In genomic region chr19:497476-497860, GRCh38 we compare ENCODE assay signal across 20 cellular contexts. TPM values are rescaled to one million over a fixed set of nuclear protein-coding genes. Genes with fewer than 3 reads are reported as not detected.
A peak's percentile ranks its signal among the peaks of the same experiment; 100 is the strongest.
DNase-seq lines count a peak whose midpoint lies in the region; ATAC-seq and TF ChIP-seq lines count a peak whose summit lies in the region.
"Had no signal": no experiment of that assay in that cellular context is flagged by ENCODE, and none has a peak within 500 bp of the region (broad histone marks: within the 10 kb centered on the region; RNA-seq: fewer than 3 reads in every experiment).

No MANE protein-coding gene starts in this region.

- no peak overlapping the region for H3K4ac ChIP-seq in H9 (ENCODE audit: low read depth, low read length)

- H2BK12ac ChIP-seq in H9 (ENCODE audit: insufficient read length, low read depth, low read length): no peak overlapping the region

- no peak for TF ChIP-seq CTCF in H9 (conservative IDR thresholded peaks at IDR 0.05)
- no peak for TF ChIP-seq CTCF in Peyer's patch (IDR thresholded peaks at IDR 0.05)
- no peak for TF ChIP-seq CTCF in smooth muscle cell (IDR thresholded peaks at IDR 0.05; ENCODE audit: borderline replicate concordance, insufficient read depth, poor library complexity, severe bottlenecking)

- H3K56ac ChIP-seq in H9 (ENCODE audit: insufficient read length, low read depth, low read length): no peak overlapping the region

- H3K9ac ChIP-seq in H9 (ENCODE audit: extremely low read depth, insufficient read length, low read length) (no peak overlapping the region), iPS-18a (ENCODE audit: low read length) (no peak overlapping the region), smooth muscle cell (ENCODE audit: low read depth) (no peak overlapping the region)

- peak overlapping the region; percentile 48 for H3K4me2 ChIP-seq in H9 (ENCODE audit: insufficient read depth, insufficient read length, low read length)
- H3K4me2 ChIP-seq in smooth muscle cell: peak overlapping the region; percentile 44

- H4K91ac ChIP-seq in H9 (ENCODE audit: insufficient read length, low read depth, low read length): no peak overlapping the region

- H3K36me3 Mint-ChIP-seq in H9 (ENCODE audit: insufficient read depth in 1 of 3, low read depth in 3 of 3): peaks cover 0 to 2% (median 0%) of the 10 kb centered on the region in 3 experiments; a peak in 2 of 7 replicates
- H3K36me3 Mint-ChIP-seq: activated CD4-positive, alpha-beta memory T cell treated with anti-CD3 and anti-CD28 coated beads for 36 hours had no signal

- H2BK15ac ChIP-seq in H9 (ENCODE audit: low read depth, low read length): no peak overlapping the region

- no peak overlapping the region for H3T11ph ChIP-seq in H9 (ENCODE audit: low read length)

- H2BK120ac ChIP-seq in H9 (ENCODE audit: low read depth, low read length, poor library complexity, severe bottlenecking): no peak overlapping the region

- no peak for ATAC-seq in HG02571 (IDR thresholded peaks at IDR 0.05; ENCODE audit: unreplicated experiment)

- H4K5ac ChIP-seq in H9 (ENCODE audit: insufficient read length, low read depth, low read length): no peak overlapping the region

- peaks cover under 1 to 15% of the 10 kb centered on the region in 2 experiments; a peak in 3 of 4 replicates for H3K4me1 Mint-ChIP-seq in H9

- DNase-seq in H9 (no peak), Peyer's patch (peak in 1 of 3 donors; percentile 53), smooth muscle cell (lab: John Stamatoyannopoulos, UW; ENCODE audit: unreplicated experiment) (no peak), kidney glomerular epithelial cell (lab: John Stamatoyannopoulos, UW) (no peak)
- DNase-seq in stimulated activated naive CD4-positive, alpha-beta T cell (lab: John Stamatoyannopoulos, UW): no peak
- DNase-seq: activated CD4-positive, alpha-beta memory T cell treated with anti-CD3 and anti-CD28 coated beads for 36 hours; activated naive CD8-positive, alpha-beta T cell treated with anti-CD3 and anti-CD28 coated beads, Interleukin-2, amount 10 ng/mL, durations not matched to agents 7 days and 5 days; activated T-cell treated with anti-CD3 and anti-CD28 coated beads, Interleukin-2, amount 50 U/mL, for 72 hours; Kasumi-1; mucosa of descending colon; NCI-H1417 treated with DMSO at 0.1 percent for 48 hours; stimulated activated CD4-positive, alpha-beta T cell treated with anti-CD3 and anti-CD28 coated beads, Interleukin-4, amount 100 ng/mL, for 24 hours had no signal

- H3K27ac Mint-ChIP-seq in H9: no peak overlapping the region
- H3K27ac Mint-ChIP-seq: activated CD4-positive, alpha-beta memory T cell treated with anti-CD3 and anti-CD28 coated beads for 36 hours; activated naive CD8-positive, alpha-beta T cell treated with anti-CD3 and anti-CD28 coated beads, Interleukin-2, amount 10 ng/mL, durations not matched to agents 7 days and 5 days; activated T-cell treated with anti-CD3 and anti-CD28 coated beads, Interleukin-2, amount 50 U/mL, for 72 hours had no signal

- H3K79me1 ChIP-seq in H9 (ENCODE audit: insufficient read depth, low read depth, low read length, poor library complexity, severe bottlenecking): no peaks in the 10 kb centered on the region

- H3K79me2 ChIP-seq in H9 (ENCODE audit: insufficient read depth, low read length) (no peaks in the 10 kb centered on the region), smooth muscle cell (ENCODE audit: low read depth) (no peaks in the 10 kb centered on the region)

- H4K20me1 ChIP-seq in H9 (ENCODE audit: control insufficient read depth, insufficient read depth, insufficient read length) (no peaks in the 10 kb centered on the region), smooth muscle cell (ENCODE audit: low read depth) (no peaks in the 10 kb centered on the region)

- H3K27me3 ChIP-seq in H9 (ENCODE audit: insufficient read depth, low read length) (peaks cover 14% of the 10 kb centered on the region; the same call in 1 of the 2 replicates), Peyer's patch (peaks cover 3 to 24% of the 10 kb centered on the region in 2 donors), iPS-18a (ENCODE audit: control insufficient read depth, insufficient read depth, low read length) (peaks cover 41% of the 10 kb centered on the region), smooth muscle cell (ENCODE audit: low read depth) (peaks cover 32% of the 10 kb centered on the region)

- H3K9me3 ChIP-seq in H9 (ENCODE audit: control insufficient read depth, low read depth, low read length) (no peaks in the 10 kb centered on the region), Peyer's patch (no peaks in the 10 kb centered on the region), iPS-18a (ENCODE audit: control insufficient read depth, low read depth, low read length) (no peaks in the 10 kb centered on the region), smooth muscle cell (replicated peaks; ENCODE audit: low read depth) (no peaks in the 10 kb centered on the region)
- H3K9me3 ChIP-seq: heart left ventricle, mucosa of descending colon had no signal

- no peak overlapping the region for H2BK5ac ChIP-seq in H9 (ENCODE audit: insufficient read length, low read length)

- H3K4me3 ChIP-seq in Peyer's patch (peak overlapping the region in 3 of 4 donors; percentile 2 to 35 (median 14)), iPS-18a (ENCODE audit: low read length) (peak overlapping the region; percentile 42), smooth muscle cell (no peak overlapping the region)
- H3K4me3 ChIP-seq: mucosa of descending colon had no signal

- H3K27me3 Mint-ChIP-seq in H9 (ENCODE audit: low read depth): peaks cover 58% of the 10 kb centered on the region

- H3K27ac ChIP-seq in H9 (ENCODE audit: insufficient read length, low read depth, low read length): no peak overlapping the region
- no peak overlapping the region for H3K27ac ChIP-seq in Peyer's patch
- no peak overlapping the region for H3K27ac ChIP-seq in iPS-18a (ENCODE audit: low read length)
- H3K27ac ChIP-seq in smooth muscle cell (ENCODE audit: low read depth): no peak overlapping the region
- H3K27ac ChIP-seq: BLaER1 treated with 17β-estradiol and CSF1 and Interleukin-3, amounts not matched to agents 10 nM and 100 nM; heart left ventricle; HL-60 had no signal

- no peak overlapping the region for H3K14ac ChIP-seq in H9 (ENCODE audit: insufficient read depth, low read length)

- peaks cover 9% of the 10 kb centered on the region for H3K23me2 ChIP-seq in H9 (ENCODE audit: insufficient read length, low read depth, low read length, poor library complexity, severe bottlenecking)

- no peak overlapping the region for H3K23ac ChIP-seq in H9 (ENCODE audit: insufficient read length, low read depth, low read length)

- H2AFZ ChIP-seq in H9 (ENCODE audit: low read length) (no peak overlapping the region), smooth muscle cell (ENCODE audit: low read depth) (no peak overlapping the region)

- WGBS in H9 (ENCODE audit: extremely low coverage, insufficient read length, low lambda C conversion rate): no CpG with 5 or more reads among the region's 37 CpGs
- WGBS in smooth muscle cell (ENCODE audit: low lambda C conversion rate): 0% methylated on average over 9 of the region's 37 CpGs

- no peak for TF ChIP-seq POLR2A in Peyer's patch (IDR thresholded peaks at IDR 0.05)

- H3K4me3 Mint-ChIP-seq in H9: peak overlapping the region; percentile 37 to 81
- H3K4me3 Mint-ChIP-seq: activated CD4-positive, alpha-beta memory T cell treated with anti-CD3 and anti-CD28 coated beads for 36 hours; activated naive CD8-positive, alpha-beta T cell treated with anti-CD3 and anti-CD28 coated beads, Interleukin-2, amount 10 ng/mL, durations not matched to agents 7 days and 5 days had no signal

- peaks cover 8 to 10% of the 10 kb centered on the region in 2 experiments for H3K9me3 Mint-ChIP-seq in H9
- H3K9me3 Mint-ChIP-seq: activated naive CD8-positive, alpha-beta T cell treated with anti-CD3 and anti-CD28 coated beads, Interleukin-2, amount 10 ng/mL, durations not matched to agents 7 days and 5 days had no signal

- H3F3A ChIP-seq in smooth muscle cell (ENCODE audit: low read depth): no peaks in the 10 kb centered on the region

- no peak overlapping the region for H3K18ac ChIP-seq in H9 (ENCODE audit: insufficient read length, low read depth, low read length)

- no peak overlapping the region for H2AK5ac ChIP-seq in H9 (ENCODE audit: insufficient read length, low read length)

- no peak overlapping the region for H4K8ac ChIP-seq in H9 (replicated peaks; ENCODE audit: insufficient read length, low read depth, low read length)

- H3K36me3 ChIP-seq in Peyer's patch (no peaks in the 10 kb centered on the region), iPS-18a (ENCODE audit: control insufficient read depth, low read depth, low read length) (no peaks in the 10 kb centered on the region), smooth muscle cell (ENCODE audit: low read depth) (no peaks in the 10 kb centered on the region)
- H3K36me3 ChIP-seq: BLaER1 treated with 17β-estradiol and CSF1 and Interleukin-3, amounts not matched to agents 10 nM and 100 nM; heart left ventricle had no signal

- no peak overlapping the region for H2BK20ac ChIP-seq in H9 (ENCODE audit: low read depth, low read length, poor library complexity, severe bottlenecking)

- H3K4me1 ChIP-seq in H9 (ENCODE audit: insufficient read depth, low read length) (no peaks in the 10 kb centered on the region), Peyer's patch (peaks cover 0 to 17% (median 4%) of the 10 kb centered on the region in 4 donors), iPS-18a (ENCODE audit: control insufficient read depth, low read depth, low read length) (no peaks in the 10 kb centered on the region), smooth muscle cell (ENCODE audit: low read depth) (no peaks in the 10 kb centered on the region)

RNA-seq across cellular contexts. Expression of gene MADCAM1, which starts 1.2 kb away (rescaled TPM):
- total RNA-seq in H9 (2021) (0.72 and 1.2 TPM in 2 replicates), Peyer's patch (10 to 100 TPM in 1 of 4 donors, 1 to 10 TPM in 3; 1.4 to 25.6 (median 5.1) TPM), smooth muscle cell (not detected in 2 replicates)
- polyA plus RNA-seq in smooth muscle cell: 0.24 TPM in 1 of 2 replicates, not detected in the other
- total RNA-seq: bronchial epithelial cell had no signal

RNA-seq across cellular contexts. Expression of gene TPGS1, which starts 9.8 kb away (rescaled TPM):
- 7.4 and 8.1 TPM in 2 replicates for total RNA-seq in H9 (2021)
- total RNA-seq in Peyer's patch: 10 to 100 TPM; 11.6 to 35.7 (median 24.2) TPM
- total RNA-seq in smooth muscle cell: 14.6 and 20.5 TPM in 2 replicates
- polyA plus RNA-seq in smooth muscle cell: 49.3 and 51.3 TPM in 2 replicates

RNA-seq across cellular contexts. Expression of gene CDC34, which starts 34.1 kb away (rescaled TPM):
- total RNA-seq in H9 (2021) (109 and 112 TPM in 2 replicates), Peyer's patch (10 to 100 TPM; 65.6 to 91.1 (median 75.2) TPM), smooth muscle cell (67.7 and 72.7 TPM in 2 replicates)
- 151 and 159 TPM in 2 replicates for polyA plus RNA-seq in smooth muscle cell

RNA-seq across cellular contexts. Expression of gene SHC2, which starts 36.6 kb away (rescaled TPM):
- total RNA-seq in H9 (2021) (16.6 and 18.0 TPM in 2 replicates), Peyer's patch (10 to 100 TPM in 3 of 4 donors, 1 to 10 TPM in 1; 9.5 to 33.0 (median 18.3) TPM), smooth muscle cell (10.8 and 15.6 TPM in 2 replicates)
- 29.3 and 34.5 TPM in 2 replicates for polyA plus RNA-seq in smooth muscle cell
- total RNA-seq: RPMI7951 had no signal

RNA-seq across cellular contexts. Expression of gene GZMM, which starts 46.4 kb away (rescaled TPM):
- total RNA-seq in H9 (2021) (0.64 and 0.66 TPM in 2 replicates), Peyer's patch (1 to 10 TPM in 2 of 4 donors, not detected in 2; 2.8 to 4.0 TPM), smooth muscle cell (not detected in 2 replicates)
- 0.23 and 0.64 TPM in 2 replicates for polyA plus RNA-seq in smooth muscle cell
- total RNA-seq: bronchial epithelial cell, skeletal muscle tissue had no signal
